8 cellular contexts compared by ENCODE assay signal in genomic region chr20:41249371-41249770, GRCh38.
DNase-seq lines count a peak whose midpoint lies in the region; ATAC-seq and TF ChIP-seq lines count a peak whose summit lies in the region.

No MANE protein-coding gene starts in this region.

- H3K4me1 ChIP-seq in Peyer's patch: peaks cover 0 to 41% (median 6%) of the 10 kb centered on the region in 4 donors

- ATAC-seq in GM19043 (IDR thresholded peaks at IDR 0.05; ENCODE audit: low read depth, unreplicated experiment) (peak; percentile 66), omental fat pad (ENCODE audit: low FRiP score) (peak; percentile 89), GM19023 (IDR thresholded peaks at IDR 0.05; ENCODE audit: unreplicated experiment) (no peak), HG02938 (IDR thresholded peaks at IDR 0.05; ENCODE audit: unreplicated experiment) (no peak), GM21447 (IDR thresholded peaks at IDR 0.05; ENCODE audit: unreplicated experiment) (no peak)

- TF ChIP-seq POLR2A in Peyer's patch (IDR thresholded peaks at IDR 0.05): no peak

- H3K4me3 ChIP-seq in Peyer's patch: no peak overlapping the region
- no peak overlapping the region for H3K4me3 ChIP-seq in fibroblast of the aortic adventitia (ENCODE audit: low read depth, low read length)

- DNase-seq in Peyer's patch: peak in 2 of 3 donors; percentile 20 to 66
- peak; percentile 86 for DNase-seq in fibroblast of the aortic adventitia (ENCODE audit: low read depth)
- no peak for DNase-seq in omental fat pad (ENCODE audit: low spot score)
- DNase-seq in activated naive CD4-positive, alpha-beta T cell treated with Interleukin-2 at 50 U/mL for 16 hours: no peak

- no peaks in the 10 kb centered on the region for H3K27me3 ChIP-seq in Peyer's patch

- no peaks in the 10 kb centered on the region for H3K36me3 ChIP-seq in Peyer's patch

- H3K27ac ChIP-seq in Peyer's patch: peak overlapping the region; percentile 55 to 83 (median 68)

- no peaks in the 10 kb centered on the region for H3K9me3 ChIP-seq in Peyer's patch

- TF ChIP-seq CTCF in Peyer's patch (IDR thresholded peaks at IDR 0.05): no peak
- TF ChIP-seq CTCF in fibroblast of the aortic adventitia (IDR thresholded peaks at IDR 0.05; ENCODE audit: insufficient read depth, low read length): no peak
- TF ChIP-seq CTCF in omental fat pad (IDR thresholded peaks at IDR 0.05): no peak

Comparison
In these comparisons a context has a peak if more than half of its experiments do, and no peak if none do; other contexts are left out.
1. ATAC-seq: peak in GM19043 (single experiment) and omental fat pad (single experiment); none in GM19023 (single experiment), HG02938 (single experiment) and GM21447 (single experiment).
2. DNase-seq: peak in Peyer's patch (2 of 3) and fibroblast of the aortic adventitia (single experiment); none in omental fat pad (single experiment) and activated naive CD4-positive, alpha-beta T cell treated with Interleukin-2 at 50 U/mL for 16 hours (single experiment).